In the genomic region with DNA sequence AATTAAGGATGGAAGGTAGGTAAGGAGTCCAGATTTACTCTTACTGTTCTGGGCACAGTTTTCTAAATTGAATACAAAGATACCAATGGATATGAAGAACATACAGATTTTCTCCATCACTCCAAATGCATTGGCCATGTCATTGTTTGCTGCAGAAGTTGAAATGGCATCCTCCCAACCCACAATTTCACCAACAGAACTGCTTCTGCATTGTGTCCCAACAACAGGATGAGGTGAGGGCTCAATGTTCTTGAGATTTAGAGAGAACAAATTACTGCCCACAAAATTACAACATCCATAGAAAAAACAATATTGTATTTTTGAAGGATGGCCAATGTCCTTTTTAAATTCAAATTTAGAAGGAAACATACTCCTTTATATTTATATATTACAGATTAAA, we compare ENCODE assay signal across 22 cellular contexts.
"Had no signal": no experiment of that assay in that cellular context is flagged by ENCODE, and none has a peak within 500 bp of the region (broad histone marks: within the 10 kb centered on the region; RNA-seq: fewer than 3 reads in every experiment).

No MANE protein-coding gene starts in this region.

- H3K4me3 Mint-ChIP-seq: activated naive CD4-positive, alpha-beta T cell treated with anti-CD3 and anti-CD28 coated beads, Interleukin-2, amount 50 U/mL, for 24 hours; mesothelial cell of epicardium; natural killer cell treated with Interleukin-12 subunit alpha and Interleukin-12 subunit beta and Interleukin-15 and Interleukin-18, amount 100 ng/mL, for 72 hours had no signal

- H3K27me3 ChIP-seq: adrenal gland, hepatocyte, tibial nerve, vagina had no signal

- H3K36me3 Mint-ChIP-seq: activated naive CD4-positive, alpha-beta T cell treated with anti-CD3 and anti-CD28 coated beads, Interleukin-2, amount 50 U/mL, for 24 hours; mesothelial cell of epicardium; natural killer cell treated with Interleukin-12 subunit alpha and Interleukin-12 subunit beta and Interleukin-15 and Interleukin-18, amount 100 ng/mL, for 72 hours had no signal

- H3K4me1 ChIP-seq: lower lobe of right lung, vagina had no signal

- H3K9me3 Mint-ChIP-seq: activated naive CD4-positive, alpha-beta T cell treated with anti-CD3 and anti-CD28 coated beads, Interleukin-2, amount 50 U/mL, for 24 hours; mesothelial cell of epicardium; natural killer cell treated with Interleukin-12 subunit alpha and Interleukin-12 subunit beta and Interleukin-15 and Interleukin-18, amount 100 ng/mL, for 72 hours had no signal

- H3K4me1 Mint-ChIP-seq: activated naive CD4-positive, alpha-beta T cell treated with anti-CD3 and anti-CD28 coated beads, Interleukin-2, amount 50 U/mL, for 24 hours had no signal

- H3K36me3 ChIP-seq: adrenal gland, lower lobe of right lung, tibial nerve, vagina had no signal

- H3K27ac Mint-ChIP-seq: activated naive CD4-positive, alpha-beta T cell treated with anti-CD3 and anti-CD28 coated beads, Interleukin-2, amount 50 U/mL, for 24 hours; mesothelial cell of epicardium; natural killer cell treated with Interleukin-12 subunit alpha and Interleukin-12 subunit beta and Interleukin-15 and Interleukin-18, amount 100 ng/mL, for 72 hours had no signal

- FAIRE-seq: islet of Langerhans had no signal

- H3K4me2 ChIP-seq: hepatocyte, SK-N-SH had no signal

- H3K4me3 ChIP-seq: adrenal gland, hepatocyte, lower lobe of right lung, tibial nerve, vagina had no signal

- DNase-seq: activated CD4-positive, alpha-beta T cell treated with anti-CD3 and anti-CD28 coated beads, Interleukin-2, amount 50 U/mL, for 1 hour; activated CD4-positive, CD25-positive, alpha-beta regulatory T cell treated with anti-CD3 and anti-CD28 coated beads, Interleukin-2, amount 50 U/mL, for 72 hours; activated CD8-positive, alpha-beta memory T cell treated with anti-CD3 and anti-CD28 coated beads for 24 hours; activated CD8-positive, alpha-beta memory T cell treated with anti-CD3 and anti-CD28 coated beads, Interleukin-2, amount 50 U/mL, for 48 hours; activated effector memory CD4-positive, alpha-beta T cell treated with Interleukin-2 at 50 U/mL for 16 hours; activated T-cell treated with anti-CD3 and anti-CD28 coated beads, Interleukin-2, amount 50 U/mL, for 48 hours; left cardiac atrium; lower lobe of right lung; SK-N-SH; stimulated activated CD4-positive, alpha-beta T cell treated with anti-CD3 and anti-CD28 coated beads, Interleukin-12 subunit alpha, Interleukin-12 subunit beta, amount 100 ng/mL, for 4 hours; stimulated activated CD4-positive, alpha-beta T cell treated with anti-CD3 and anti-CD28 coated beads, Interleukin-1b, Interleukin-23, amount 100 ng/mL, for 48 hours; stimulated activated naive CD4-positive, alpha-beta T cell treated with Interleukin-2 at 50 U/mL for 16 hours; substantia nigra had no signal

- H3K9ac ChIP-seq: parathyroid adenoma, SK-N-SH had no signal

- H3K9me3 ChIP-seq: adrenal gland, lower lobe of right lung, SK-N-SH, tibial nerve, vagina had no signal
